ENCODE assay signal across 9 cellular contexts in the genomic region with DNA sequence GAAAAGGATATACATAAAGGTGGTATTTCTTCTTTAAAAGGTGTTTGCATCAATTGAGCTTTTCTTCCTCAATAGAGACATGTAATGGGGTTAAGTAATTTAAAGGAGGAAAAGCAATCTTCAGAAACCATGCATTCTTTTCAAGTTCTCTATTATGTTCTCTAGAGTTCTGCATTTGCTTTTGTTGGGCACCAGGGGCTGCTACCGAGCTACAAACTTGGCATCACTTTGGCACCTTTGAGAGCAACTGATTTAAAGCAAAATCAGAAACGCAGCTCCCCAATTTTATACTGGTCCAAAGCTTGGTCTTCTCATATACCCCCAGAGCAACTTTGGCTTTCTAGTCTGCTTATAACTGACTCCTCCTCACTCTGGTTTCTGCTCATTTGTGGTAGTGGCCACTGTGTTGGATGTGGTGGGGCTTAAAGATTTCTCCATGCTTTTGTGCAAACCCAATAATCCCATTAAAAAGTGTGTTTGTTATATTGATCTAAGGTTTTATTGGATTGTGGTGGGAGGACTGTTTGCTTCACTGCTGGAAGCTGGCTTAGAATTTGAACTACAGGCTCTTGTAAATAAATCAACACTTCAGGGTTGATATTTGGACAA.
DNase-seq lines count a peak whose midpoint lies in the region; ATAC-seq and TF ChIP-seq lines count a peak whose summit lies in the region.
"Had no signal": no experiment of that assay in that cellular context is flagged by ENCODE, and none has a peak within 500 bp of the region (broad histone marks: within the 10 kb centered on the region; RNA-seq: fewer than 3 reads in every experiment).

No MANE protein-coding gene starts in this region.

- no peak overlapping the region for H3K27ac Mint-ChIP-seq in CD14-positive monocyte

- H3K4me1 ChIP-seq in breast epithelium (no peaks in the 10 kb centered on the region), lower lobe of right lung (no peaks in the 10 kb centered on the region)

- H3K9me3 Mint-ChIP-seq in CD14-positive monocyte, result peaks cover 0 to 2% (median 0%) of the 10 kb centered on the region in 7 donors

- H3K27me3 ChIP-seq in breast epithelium, result no peaks in the 10 kb centered on the region
- H3K27me3 ChIP-seq in lower lobe of right lung (ENCODE audit: low read depth), result no peaks in the 10 kb centered on the region

- H3K36me3 ChIP-seq in breast epithelium, result no peaks in the 10 kb centered on the region
- H3K36me3 ChIP-seq in lower lobe of right lung, result no peaks in the 10 kb centered on the region

- DNase-seq in NCI-H2029 treated with DMSO at 0.1 percent for 48 hours (lab: John Stamatoyannopoulos, UW) (peak; percentile 27), NCI-H2029 (lab: John Stamatoyannopoulos, UW) (no peak), NCI-H446 (lab: John Stamatoyannopoulos, UW) (peak; percentile 5 to 44), breast epithelium (ENCODE audit: low spot score in 2 of 2) (no peak), lower lobe of right lung (no peak), CD14-positive monocyte (ENCODE audit: low spot score) (no peak)

- peaks cover 2 to 5% (median 3%) of the 10 kb centered on the region in 3 donors for H3K27me3 Mint-ChIP-seq in CD14-positive monocyte (ENCODE audit: low read depth in 3 of 3)
- H3K27me3 Mint-ChIP-seq: CD4-positive, CD25-positive, alpha-beta regulatory T cell had no signal

- no peaks in the 10 kb centered on the region for H3K9me3 ChIP-seq in breast epithelium
- no peaks in the 10 kb centered on the region for H3K9me3 ChIP-seq in lower lobe of right lung

- peak; percentile 61 for ATAC-seq in HG02763 (IDR thresholded peaks at IDR 0.05; ENCODE audit: unreplicated experiment)
- peak in 1 of 2 donors; percentile 59 for ATAC-seq in lower lobe of right lung
- ATAC-seq in HG03571 (IDR thresholded peaks at IDR 0.05; ENCODE audit: unreplicated experiment), result no peak

- intact Hi-C loops in breast epithelium (cut with DNase I; ENCODE audit: low total_unique reads) (no loop called here), lower lobe of right lung (cut with DNase I) (no loop called here), CD14-positive monocyte (cut with micrococcal nuclease) (no loop called here)

- H3K4me3 Mint-ChIP-seq in CD14-positive monocyte, result no peak overlapping the region
- H3K4me3 Mint-ChIP-seq: CD4-positive, CD25-positive, alpha-beta regulatory T cell had no signal

- TF ChIP-seq POLR2A in breast epithelium (IDR thresholded peaks at IDR 0.05), result no peak

- no peak overlapping the region for H3K4me3 ChIP-seq in breast epithelium
- H3K4me3 ChIP-seq in lower lobe of right lung, result no peak overlapping the region

- H3K27ac ChIP-seq in breast epithelium (no peak overlapping the region), lower lobe of right lung (no peak overlapping the region)

- H3K4me1 Mint-ChIP-seq in CD14-positive monocyte, result no peaks in the 10 kb centered on the region
- H3K4me1 Mint-ChIP-seq: CD4-positive, CD25-positive, alpha-beta regulatory T cell had no signal

- H3K36me3 Mint-ChIP-seq in CD14-positive monocyte, result no peaks in the 10 kb centered on the region
- H3K36me3 Mint-ChIP-seq: CD4-positive, CD25-positive, alpha-beta regulatory T cell had no signal

- TF ChIP-seq CTCF in breast epithelium (IDR thresholded peaks at IDR 0.05), result peak in 2 of 3 donors; percentile 21 to 50
- TF ChIP-seq CTCF in lower lobe of right lung (IDR thresholded peaks at IDR 0.05), result peak; percentile 48
- no peak for TF ChIP-seq CTCF in CD14-positive monocyte (IDR thresholded peaks at IDR 0.05)

Comparison
In these comparisons a context has a peak if more than half of its experiments do, and no peak if none do; other contexts are left out.
1. DNase-seq: peak in NCI-H2029 treated with DMSO at 0.1 percent for 48 hours (single experiment) and NCI-H446 (2 of 2); none in NCI-H2029 (single experiment), breast epithelium (0 of 2), lower lobe of right lung (single experiment) and CD14-positive monocyte (single experiment).